31 cellular contexts compared by ENCODE assay signal in the genomic region with DNA sequence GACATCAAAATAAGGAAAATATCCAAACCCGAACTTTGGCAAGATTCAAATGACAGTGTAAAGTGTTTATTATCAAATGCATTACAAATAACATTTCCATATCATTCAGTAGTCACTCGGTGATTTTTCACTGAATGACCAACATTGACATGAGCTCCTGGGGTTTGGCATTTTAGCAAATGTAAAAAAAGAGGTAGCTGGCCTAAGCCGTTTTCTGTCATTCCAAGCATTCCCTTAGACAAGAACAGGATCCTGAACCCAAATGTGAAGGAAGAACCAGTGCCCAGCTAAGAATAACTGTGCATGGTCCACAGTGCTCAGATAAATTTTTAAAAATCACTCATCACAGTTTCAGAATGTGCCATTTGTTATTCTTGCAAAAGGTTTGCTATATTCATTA.
"Had no signal": no experiment of that assay in that cellular context is flagged by ENCODE, and none has a peak within 500 bp of the region (broad histone marks: within the 10 kb centered on the region; RNA-seq: fewer than 3 reads in every experiment).

No MANE protein-coding gene starts in this region.

- H3K4me1 ChIP-seq: esophagus squamous epithelium, gastroesophageal sphincter had no signal

- H3K27ac Mint-ChIP-seq: activated CD4-positive, alpha-beta memory T cell treated with anti-CD3 and anti-CD28 coated beads, Interleukin-2, amount 10 ng/mL, durations not matched to agents 7 days and 5 days; activated CD4-positive, alpha-beta T cell treated with anti-CD3 and anti-CD28 coated beads, Interleukin-2, amount 10 ng/mL, durations not matched to agents 7 days and 5 days; activated naive CD4-positive, alpha-beta T cell treated with anti-CD3 and anti-CD28 coated beads, Interleukin-2, amount 10 ng/mL, durations not matched to agents 7 days and 5 days; activated naive CD4-positive, alpha-beta T cell treated with anti-CD3 and anti-CD28 coated beads, Interleukin-2, amount 50 U/mL, for 72 hours; activated naive CD8-positive, alpha-beta T cell treated with anti-CD3 and anti-CD28 coated beads, Interleukin-2, amount 10 ng/mL, durations not matched to agents 7 days and 5 days; activated T-cell treated with anti-CD3 and anti-CD28 coated beads, Interleukin-2, amount 50 U/mL, for 24 hours; activated T-cell treated with anti-CD3 and anti-CD28 coated beads, Interleukin-2, amount 50 U/mL, for 72 hours; effector memory CD8-positive, alpha-beta T cell had no signal

- H3K36me3 Mint-ChIP-seq: activated naive CD4-positive, alpha-beta T cell treated with anti-CD3 and anti-CD28 coated beads, Interleukin-2, amount 10 ng/mL, durations not matched to agents 7 days and 5 days; activated naive CD4-positive, alpha-beta T cell treated with anti-CD3 and anti-CD28 coated beads, Interleukin-2, amount 50 U/mL, for 72 hours; activated naive CD8-positive, alpha-beta T cell treated with anti-CD3 and anti-CD28 coated beads, Interleukin-2, amount 10 ng/mL, durations not matched to agents 7 days and 5 days had no signal

- ATAC-seq: activated naive CD4-positive, alpha-beta T cell treated with anti-CD3 and anti-CD28 coated beads, Interleukin-2, amount 50 U/mL, for 72 hours; activated T-cell treated with anti-CD3 and anti-CD28 coated beads, Interleukin-2, amount 50 U/mL, for 72 hours; effector memory CD8-positive, alpha-beta T cell; gastroesophageal sphincter had no signal

- DNase-seq: activated CD4-positive, alpha-beta memory T cell treated with anti-CD3 and anti-CD28 coated beads, Interleukin-2, amount 10 ng/mL, durations not matched to agents 7 days and 5 days; activated CD4-positive, alpha-beta T cell treated with anti-CD3 and anti-CD28 coated beads for 1 hour; activated CD4-positive, alpha-beta T cell treated with anti-CD3 and anti-CD28 coated beads for 4 hours; activated CD4-positive, alpha-beta T cell treated with anti-CD3 and anti-CD28 coated beads, Interleukin-2, amount 10 ng/mL, durations not matched to agents 7 days and 5 days; activated CD4-positive, alpha-beta T cell treated with anti-CD3 and anti-CD28 coated beads, Interleukin-2, amount 50 U/mL, for 4 hours; activated CD8-positive, alpha-beta memory T cell treated with anti-CD3 and anti-CD28 coated beads, Interleukin-2, amount 50 U/mL, for 48 hours; activated gamma-delta T cell; activated naive CD4-positive, alpha-beta T cell; activated naive CD4-positive, alpha-beta T cell treated with anti-CD3 and anti-CD28 coated beads, Interleukin-2, amount 10 ng/mL, durations not matched to agents 7 days and 5 days; activated naive CD8-positive, alpha-beta T cell treated with anti-CD3 and anti-CD28 coated beads, Interleukin-2, amount 10 ng/mL, durations not matched to agents 7 days and 5 days; activated T-cell treated with anti-CD3 and anti-CD28 coated beads for 4 hours; activated T-cell treated with anti-CD3 and anti-CD28 coated beads, Interleukin-2, amount 50 U/mL, for 24 hours; activated T-cell treated with anti-CD3 and anti-CD28 coated beads, Interleukin-2, amount 50 U/mL, for 72 hours; amniotic stem cell; anterior cingulate cortex; brain microvascular endothelial cell; cortex of kidney; dermis blood vessel endothelial cell; effector CD4-positive, alpha-beta T cell; effector memory CD8-positive, alpha-beta T cell; erythroblast; esophagus squamous epithelium; foreskin melanocyte; head of caudate nucleus; T-helper 2 cell had no signal

- H3K36me3 ChIP-seq: brain microvascular endothelial cell, esophagus squamous epithelium, gastroesophageal sphincter had no signal

- H3K4me3 ChIP-seq: esophagus squamous epithelium, gastroesophageal sphincter had no signal

- H3K27me3 ChIP-seq: brain microvascular endothelial cell, esophagus squamous epithelium, gastroesophageal sphincter had no signal

- FAIRE-seq: astrocyte, bronchial epithelial cell, colon had no signal

- H3K27me3 Mint-ChIP-seq: activated CD4-positive, alpha-beta memory T cell treated with anti-CD3 and anti-CD28 coated beads, Interleukin-2, amount 10 ng/mL, durations not matched to agents 7 days and 5 days; activated CD4-positive, alpha-beta T cell treated with anti-CD3 and anti-CD28 coated beads, Interleukin-2, amount 10 ng/mL, durations not matched to agents 7 days and 5 days; activated naive CD4-positive, alpha-beta T cell treated with anti-CD3 and anti-CD28 coated beads, Interleukin-2, amount 10 ng/mL, durations not matched to agents 7 days and 5 days; activated naive CD8-positive, alpha-beta T cell treated with anti-CD3 and anti-CD28 coated beads, Interleukin-2, amount 10 ng/mL, durations not matched to agents 7 days and 5 days; central memory CD8-positive, alpha-beta T cell; effector memory CD8-positive, alpha-beta T cell had no signal

- H3K4me1 Mint-ChIP-seq: activated CD4-positive, alpha-beta memory T cell treated with anti-CD3 and anti-CD28 coated beads, Interleukin-2, amount 10 ng/mL, durations not matched to agents 7 days and 5 days; activated CD4-positive, alpha-beta T cell treated with anti-CD3 and anti-CD28 coated beads, Interleukin-2, amount 10 ng/mL, durations not matched to agents 7 days and 5 days; activated naive CD4-positive, alpha-beta T cell treated with anti-CD3 and anti-CD28 coated beads, Interleukin-2, amount 10 ng/mL, durations not matched to agents 7 days and 5 days; activated naive CD8-positive, alpha-beta T cell treated with anti-CD3 and anti-CD28 coated beads, Interleukin-2, amount 10 ng/mL, durations not matched to agents 7 days and 5 days; central memory CD8-positive, alpha-beta T cell had no signal

- H3K4me3 Mint-ChIP-seq: activated CD4-positive, alpha-beta memory T cell treated with anti-CD3 and anti-CD28 coated beads, Interleukin-2, amount 10 ng/mL, durations not matched to agents 7 days and 5 days; activated CD4-positive, alpha-beta T cell treated with anti-CD3 and anti-CD28 coated beads, Interleukin-2, amount 10 ng/mL, durations not matched to agents 7 days and 5 days; activated naive CD4-positive, alpha-beta T cell treated with anti-CD3 and anti-CD28 coated beads, Interleukin-2, amount 10 ng/mL, durations not matched to agents 7 days and 5 days; activated naive CD8-positive, alpha-beta T cell treated with anti-CD3 and anti-CD28 coated beads, Interleukin-2, amount 10 ng/mL, durations not matched to agents 7 days and 5 days; activated T-cell treated with anti-CD3 and anti-CD28 coated beads, Interleukin-2, amount 50 U/mL, for 24 hours; activated T-cell treated with anti-CD3 and anti-CD28 coated beads, Interleukin-2, amount 50 U/mL, for 72 hours; central memory CD8-positive, alpha-beta T cell; effector memory CD8-positive, alpha-beta T cell had no signal

- H3K9me3 ChIP-seq: esophagus squamous epithelium, gastroesophageal sphincter had no signal

- H3K27ac ChIP-seq: brain microvascular endothelial cell, esophagus squamous epithelium, gastroesophageal sphincter had no signal

- H3K9me3 Mint-ChIP-seq: activated CD4-positive, alpha-beta memory T cell treated with anti-CD3 and anti-CD28 coated beads, Interleukin-2, amount 10 ng/mL, durations not matched to agents 7 days and 5 days; activated CD4-positive, alpha-beta T cell treated with anti-CD3 and anti-CD28 coated beads, Interleukin-2, amount 10 ng/mL, durations not matched to agents 7 days and 5 days; activated naive CD4-positive, alpha-beta T cell treated with anti-CD3 and anti-CD28 coated beads, Interleukin-2, amount 10 ng/mL, durations not matched to agents 7 days and 5 days; activated naive CD4-positive, alpha-beta T cell treated with anti-CD3 and anti-CD28 coated beads, Interleukin-2, amount 50 U/mL, for 72 hours; activated naive CD8-positive, alpha-beta T cell treated with anti-CD3 and anti-CD28 coated beads, Interleukin-2, amount 10 ng/mL, durations not matched to agents 7 days and 5 days; activated T-cell treated with anti-CD3 and anti-CD28 coated beads, Interleukin-2, amount 50 U/mL, for 24 hours; central memory CD8-positive, alpha-beta T cell had no signal
